In genomic region chr14:44010595-44010994, GRCh38 we compare ENCODE assay signal across 31 cellular contexts.
"Had no signal": no experiment of that assay in that cellular context is flagged by ENCODE, and none has a peak within 500 bp of the region (broad histone marks: within the 10 kb centered on the region; RNA-seq: fewer than 3 reads in every experiment).

No MANE protein-coding gene starts in this region.

- H3K27me3 Mint-ChIP-seq: naive B cell; naive thymus-derived CD8-positive, alpha-beta T cell; natural killer cell treated with Interleukin-12 subunit alpha and Interleukin-12 subunit beta and Interleukin-15 and Interleukin-18, amount 100 ng/mL, for 72 hours; progenitor cell of endocrine pancreas; stimulated activated memory B cell treated with anti-CD40 and anti-IgM and Interleukin-4, amounts not matched to agents 10 μg/mL and 1 μg/mL and 100 μg/mL, for 72 hours; stimulated activated naive CD8-positive, alpha-beta T cell treated with anti-CD3 and anti-CD28 coated beads, Interleukin-15, amount 100 ng/mL, for 72 hours; type B pancreatic cell had no signal

- H3K27ac ChIP-seq: neutrophil, parathyroid adenoma, psoas muscle, skin epidermis, suprapubic skin, testis, tibial artery, transverse colon, upper lobe of right lung, uterus had no signal

- H3K9ac ChIP-seq: parathyroid adenoma had no signal

- DNase-seq: naive B cell; naive thymus-derived CD8-positive, alpha-beta T cell; nephron progenitor cell; nucleus accumbens; posterior cingulate gyrus; psoas muscle; right cardiac atrium; stimulated activated CD4-positive, alpha-beta T cell treated with anti-CD3 and anti-CD28 coated beads, Interleukin-15, amount 100 ng/mL, for 24 hours; stimulated activated CD4-positive, alpha-beta T cell treated with anti-CD3 and anti-CD28 coated beads, Interleukin-2, amount 100 ng/mL, for 24 hours; stimulated activated CD4-positive, alpha-beta T cell treated with anti-CD3 and anti-CD28 coated beads, Interleukin-2, amount 100 ng/mL, for 48 hours; stimulated activated CD4-positive, alpha-beta T cell treated with anti-CD3 and anti-CD28 coated beads, Interleukin-4, amount 100 ng/mL, for 4 hours; stimulated activated CD8-positive, alpha-beta memory T cell treated with anti-CD3 and anti-CD28 coated beads, Interleukin-4, amount 100 ng/mL, for 48 hours; stimulated activated naive CD4-positive, alpha-beta T cell; stimulated activated naive CD8-positive, alpha-beta T cell treated with anti-CD3 and anti-CD28 coated beads, Interleukin-15, amount 100 ng/mL, for 72 hours; stimulated activated naive CD8-positive, alpha-beta T cell treated with anti-CD3 and anti-CD28 coated beads, Interleukin-15, Interleukin-2, amounts not matched to agents 100 U/mL and 50 U/mL, for 24 hours; substantia nigra; testis; tibial artery; transverse colon; upper lobe of right lung; uterus had no signal

- H3K36me3 Mint-ChIP-seq: naive B cell; naive thymus-derived CD8-positive, alpha-beta T cell; natural killer cell treated with Interleukin-12 subunit alpha and Interleukin-12 subunit beta and Interleukin-15 and Interleukin-18, amount 100 ng/mL, for 72 hours; stimulated activated memory B cell treated with anti-CD40 and anti-IgM and Interleukin-4, amounts not matched to agents 10 μg/mL and 1 μg/mL and 100 μg/mL, for 72 hours; type B pancreatic cell had no signal

- H3K27ac Mint-ChIP-seq: naive B cell; naive thymus-derived CD8-positive, alpha-beta T cell; natural killer cell treated with Interleukin-12 subunit alpha and Interleukin-12 subunit beta and Interleukin-15 and Interleukin-18, amount 100 ng/mL, for 72 hours; nephron progenitor cell; progenitor cell of endocrine pancreas; stimulated activated memory B cell treated with anti-CD40 and anti-IgM and Interleukin-4, amounts not matched to agents 10 μg/mL and 1 μg/mL and 100 μg/mL, for 72 hours; stimulated activated naive CD8-positive, alpha-beta T cell treated with anti-CD3 and anti-CD28 coated beads, Interleukin-15, amount 100 ng/mL, for 72 hours; type B pancreatic cell had no signal

- ATAC-seq: naive thymus-derived CD8-positive, alpha-beta T cell; natural killer cell treated with Interleukin-12 subunit alpha and Interleukin-12 subunit beta and Interleukin-15 and Interleukin-18, amount 100 ng/mL, for 72 hours; psoas muscle; right cardiac atrium; sciatic nerve; stimulated activated memory B cell treated with anti-CD40 and anti-IgM and Interleukin-4, amounts not matched to agents 10 μg/mL and 1 μg/mL and 100 μg/mL, for 72 hours; stimulated activated naive CD8-positive, alpha-beta T cell treated with anti-CD3 and anti-CD28 coated beads, Interleukin-15, amount 100 ng/mL, for 72 hours; stimulated activated naive CD8-positive, alpha-beta T cell treated with anti-CD3 and anti-CD28 coated beads, Interleukin-15, Interleukin-2, amounts not matched to agents 100 U/mL and 50 U/mL, for 24 hours; upper lobe of right lung had no signal

- H3K4me3 Mint-ChIP-seq: naive B cell; naive thymus-derived CD8-positive, alpha-beta T cell; natural killer cell treated with Interleukin-12 subunit alpha and Interleukin-12 subunit beta and Interleukin-15 and Interleukin-18, amount 100 ng/mL, for 72 hours; nephron progenitor cell; neural crest cell; stimulated activated memory B cell treated with anti-CD40 and anti-IgM and Interleukin-4, amounts not matched to agents 10 μg/mL and 1 μg/mL and 100 μg/mL, for 72 hours; stimulated activated naive CD8-positive, alpha-beta T cell treated with anti-CD3 and anti-CD28 coated beads, Interleukin-15, amount 100 ng/mL, for 72 hours; type B pancreatic cell had no signal

- H2AFZ ChIP-seq: parathyroid adenoma had no signal

- H3K36me3 ChIP-seq: neutrophil, suprapubic skin, tibial artery, transverse colon, upper lobe of right lung, uterus had no signal

- H3K4me1 Mint-ChIP-seq: naive B cell; naive thymus-derived CD8-positive, alpha-beta T cell; nephron progenitor cell; neural crest cell; stimulated activated memory B cell treated with anti-CD40 and anti-IgM and Interleukin-4, amounts not matched to agents 10 μg/mL and 1 μg/mL and 100 μg/mL, for 72 hours; stimulated activated naive CD8-positive, alpha-beta T cell treated with anti-CD3 and anti-CD28 coated beads, Interleukin-15, amount 100 ng/mL, for 72 hours had no signal

- H3K27me3 ChIP-seq: neutrophil, suprapubic skin, testis, tibial artery, transverse colon, upper lobe of right lung, uterus had no signal

- H3K4me3 ChIP-seq: psoas muscle, skin epidermis, suprapubic skin, testis, tibial artery, transverse colon, upper lobe of right lung, uterus had no signal

- H3K4me1 ChIP-seq: parathyroid adenoma, psoas muscle, suprapubic skin, testis, tibial artery, transverse colon, upper lobe of right lung, uterus had no signal

- H3K79me2 ChIP-seq: parathyroid adenoma had no signal

- H3K9me3 ChIP-seq: neutrophil, psoas muscle, suprapubic skin, testis, tibial artery, transverse colon, upper lobe of right lung, uterus had no signal

- H3K9me3 Mint-ChIP-seq: nephron progenitor cell, type B pancreatic cell had no signal
